Comparison of ENCODE assay signal across 12 cellular contexts in the genomic region with DNA sequence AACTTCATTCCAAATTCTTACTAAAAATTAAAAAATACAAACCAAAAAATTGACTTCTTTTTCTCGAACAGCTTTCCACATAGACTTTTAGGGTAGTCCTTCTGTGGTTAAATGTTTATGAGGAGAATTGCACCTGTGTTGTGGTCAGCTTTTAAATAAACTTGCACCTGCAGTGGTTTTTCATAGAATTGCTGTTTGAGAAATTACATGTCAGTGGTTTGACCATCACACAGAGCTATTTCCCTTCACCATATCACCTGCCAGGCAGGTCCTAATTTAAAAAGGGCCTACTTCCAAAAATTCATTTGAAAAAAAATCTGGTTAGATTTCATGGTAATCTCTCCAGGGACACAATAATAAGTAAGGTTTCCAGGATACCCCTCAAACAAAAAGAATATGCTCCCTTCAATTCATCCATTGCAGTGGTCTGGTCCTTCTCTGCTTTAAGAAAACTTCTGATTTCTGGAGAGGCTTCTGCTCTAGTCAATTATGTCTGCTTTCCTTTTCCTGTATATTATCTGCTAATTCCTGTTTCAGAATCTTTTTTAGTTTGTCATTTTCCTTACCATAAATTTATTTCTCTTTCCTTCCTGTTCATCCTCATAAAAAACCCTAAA. TPM values are rescaled to one million over a fixed set of nuclear protein-coding genes. Genes with fewer than 3 reads are reported as not detected.
DNase-seq lines count a peak whose midpoint lies in the region; ATAC-seq lines count a peak whose summit lies in the region.
"Had no signal": no experiment of that assay in that cellular context is flagged by ENCODE, and none has a peak within 500 bp of the region (broad histone marks: within the 10 kb centered on the region; RNA-seq: fewer than 3 reads in every experiment).

No MANE protein-coding gene starts in this region.

- peaks cover 36% of the 10 kb centered on the region for H3K4me1 Mint-ChIP-seq in activated naive CD8-positive, alpha-beta T cell treated with anti-CD3 and anti-CD28 coated beads, Interleukin-2, amount 10 ng/mL, durations not matched to agents 7 days and 5 days
- H3K4me1 Mint-ChIP-seq in activated naive CD8-positive, alpha-beta T cell treated with anti-CD3 and anti-CD28 coated beads for 36 hours, result peaks cover 21% of the 10 kb centered on the region

- H3K27me3 Mint-ChIP-seq in activated naive CD8-positive, alpha-beta T cell treated with anti-CD3 and anti-CD28 coated beads, Interleukin-2, amount 10 ng/mL, durations not matched to agents 7 days and 5 days, result peaks cover 6% of the 10 kb centered on the region
- H3K27me3 Mint-ChIP-seq in activated naive CD8-positive, alpha-beta T cell treated with anti-CD3 and anti-CD28 coated beads for 36 hours, result peaks cover 3% of the 10 kb centered on the region

- H3K9me3 Mint-ChIP-seq in activated naive CD8-positive, alpha-beta T cell treated with anti-CD3 and anti-CD28 coated beads, Interleukin-2, amount 10 ng/mL, durations not matched to agents 7 days and 5 days, result peaks cover 3% of the 10 kb centered on the region
- H3K9me3 Mint-ChIP-seq in activated naive CD8-positive, alpha-beta T cell treated with anti-CD3 and anti-CD28 coated beads for 36 hours, result no peaks in the 10 kb centered on the region
- H3K9me3 Mint-ChIP-seq: activated naive CD4-positive, alpha-beta T cell treated with anti-CD3 and anti-CD28 coated beads, Interleukin-2, amount 50 U/mL, for 72 hours had no signal

- no peak for DNase-seq in activated naive CD8-positive, alpha-beta T cell treated with anti-CD3 and anti-CD28 coated beads, Interleukin-2, amount 10 ng/mL, durations not matched to agents 7 days and 5 days
- DNase-seq in activated naive CD8-positive, alpha-beta T cell treated with anti-CD3 and anti-CD28 coated beads for 36 hours, result no peak
- DNase-seq in caudate nucleus (lab: John Stamatoyannopoulos, UW) (no peak), NCI-H1436 (lab: John Stamatoyannopoulos, UW) (no peak), nucleus accumbens (lab: John Stamatoyannopoulos, UW) (no peak), COLO668 (lab: John Stamatoyannopoulos, UW; ENCODE audit: unreplicated experiment) (no peak)
- DNase-seq: left ventricle myocardium inferior, NCI-H2029, T-helper 9 cell had no signal

- no peak overlapping the region for H3K27ac ChIP-seq in caudate nucleus (ENCODE audit: low read depth, low read length)
- H3K27ac ChIP-seq: left ventricle myocardium inferior had no signal

- H3K27ac Mint-ChIP-seq in activated naive CD8-positive, alpha-beta T cell treated with anti-CD3 and anti-CD28 coated beads, Interleukin-2, amount 10 ng/mL, durations not matched to agents 7 days and 5 days, result peak overlapping the region; percentile 84
- H3K27ac Mint-ChIP-seq in activated naive CD8-positive, alpha-beta T cell treated with anti-CD3 and anti-CD28 coated beads for 36 hours, result no peak overlapping the region
- H3K27ac Mint-ChIP-seq: activated naive CD4-positive, alpha-beta T cell treated with anti-CD3 and anti-CD28 coated beads, Interleukin-2, amount 50 U/mL, for 72 hours had no signal

- peak; percentile 60 for ATAC-seq in activated naive CD8-positive, alpha-beta T cell treated with anti-CD3 and anti-CD28 coated beads, Interleukin-2, amount 10 ng/mL, durations not matched to agents 7 days and 5 days (ENCODE audit: low read depth)
- ATAC-seq in HG02623 (IDR thresholded peaks at IDR 0.05; ENCODE audit: unreplicated experiment) (peak; percentile 77), HG03558 (IDR thresholded peaks at IDR 0.05; ENCODE audit: extremely low read depth, unreplicated experiment) (peak; percentile 72)
- ATAC-seq: activated naive CD4-positive, alpha-beta T cell treated with anti-CD3 and anti-CD28 coated beads, Interleukin-2, amount 50 U/mL, for 72 hours had no signal

- H3K36me3 Mint-ChIP-seq in activated naive CD8-positive, alpha-beta T cell treated with anti-CD3 and anti-CD28 coated beads, Interleukin-2, amount 10 ng/mL, durations not matched to agents 7 days and 5 days, result peaks cover 8% of the 10 kb centered on the region
- no peaks in the 10 kb centered on the region for H3K36me3 Mint-ChIP-seq in activated naive CD8-positive, alpha-beta T cell treated with anti-CD3 and anti-CD28 coated beads for 36 hours
- H3K36me3 Mint-ChIP-seq: activated naive CD4-positive, alpha-beta T cell treated with anti-CD3 and anti-CD28 coated beads, Interleukin-2, amount 50 U/mL, for 72 hours had no signal

- peak overlapping the region; percentile 23 for H3K4me3 Mint-ChIP-seq in activated naive CD8-positive, alpha-beta T cell treated with anti-CD3 and anti-CD28 coated beads, Interleukin-2, amount 10 ng/mL, durations not matched to agents 7 days and 5 days
- H3K4me3 Mint-ChIP-seq in activated naive CD8-positive, alpha-beta T cell treated with anti-CD3 and anti-CD28 coated beads for 36 hours, result no peak overlapping the region

- POLR2A ChIA-PET in activated naive CD8-positive, alpha-beta T cell treated with anti-CD3 and anti-CD28 coated beads, Interleukin-2, amount 10 ng/mL, durations not matched to agents 7 days and 5 days (lab: Charles Lee), result interaction anchor here (1.1 to 3.2 kb wide), 4 partner anchors 9 to 56 kb away, joined by 4 to 21 read pairs (median 4); partner anchors contain the start of gene UTP3

RNA-seq across cellular contexts. Expression of gene UTP3, which starts 9.8 kb away (rescaled TPM):
- 10 to 100 TPM; 35.7 to 39.1 TPM for total RNA-seq in activated naive CD8-positive, alpha-beta T cell treated with anti-CD3 and anti-CD28 coated beads, Interleukin-2, amount 10 ng/mL, durations not matched to agents 7 days and 5 days
- 10 to 100 TPM; 46.9 to 49.7 TPM for total RNA-seq in activated naive CD8-positive, alpha-beta T cell treated with anti-CD3 and anti-CD28 coated beads for 36 hours

RNA-seq across cellular contexts. Expression of gene JCHAIN, which starts 12.2 kb away (rescaled TPM):
- total RNA-seq in activated naive CD8-positive, alpha-beta T cell treated with anti-CD3 and anti-CD28 coated beads, Interleukin-2, amount 10 ng/mL, durations not matched to agents 7 days and 5 days, result under 1 TPM in 1 of 2 experiments, not detected in 1; 0.60 TPM
- not detected for total RNA-seq in activated naive CD8-positive, alpha-beta T cell treated with anti-CD3 and anti-CD28 coated beads for 36 hours

RNA-seq across cellular contexts. Expression of gene RUFY3, which starts 43.3 kb away (rescaled TPM):
- total RNA-seq in activated naive CD8-positive, alpha-beta T cell treated with anti-CD3 and anti-CD28 coated beads, Interleukin-2, amount 10 ng/mL, durations not matched to agents 7 days and 5 days, result 10 to 100 TPM; 38.0 to 38.5 TPM
- 10 to 100 TPM; 10.1 to 11.3 TPM for total RNA-seq in activated naive CD8-positive, alpha-beta T cell treated with anti-CD3 and anti-CD28 coated beads for 36 hours

RNA-seq across cellular contexts. Expression of gene ENAM, which starts 49.9 kb away (rescaled TPM):
- not detected for total RNA-seq in activated naive CD8-positive, alpha-beta T cell treated with anti-CD3 and anti-CD28 coated beads, Interleukin-2, amount 10 ng/mL, durations not matched to agents 7 days and 5 days
- total RNA-seq in activated naive CD8-positive, alpha-beta T cell treated with anti-CD3 and anti-CD28 coated beads for 36 hours, result not detected
- total RNA-seq: activated naive CD4-positive, alpha-beta T cell treated with anti-CD3 and anti-CD28 coated beads, Interleukin-2, amount 50 U/mL, for 72 hours had no signal
